ENCODE assay signal across 1 cellular context in genomic region chr4:185693548-185694215, GRCh38.
TF ChIP-seq lines count a peak whose summit lies in the region.

No MANE protein-coding gene starts in this region.

TF ChIP-seq in IMR-90, 13 proteins besides CTCF, POLR2A, EP300 and RAD21:
- TF ChIP-seq MAFK (IDR thresholded peaks at IDR 0.05; ENCODE audit: low read depth, low read length): 0 out of 2 replicates have a peak, but pooled peaks have one; percentile 6
- no peak for TF ChIP-seq BHLHE40 (IDR thresholded peaks at IDR 0.05; ENCODE audit: low read depth, low read length)
